ENCODE assay signal across 14 cellular contexts in the genomic region with DNA sequence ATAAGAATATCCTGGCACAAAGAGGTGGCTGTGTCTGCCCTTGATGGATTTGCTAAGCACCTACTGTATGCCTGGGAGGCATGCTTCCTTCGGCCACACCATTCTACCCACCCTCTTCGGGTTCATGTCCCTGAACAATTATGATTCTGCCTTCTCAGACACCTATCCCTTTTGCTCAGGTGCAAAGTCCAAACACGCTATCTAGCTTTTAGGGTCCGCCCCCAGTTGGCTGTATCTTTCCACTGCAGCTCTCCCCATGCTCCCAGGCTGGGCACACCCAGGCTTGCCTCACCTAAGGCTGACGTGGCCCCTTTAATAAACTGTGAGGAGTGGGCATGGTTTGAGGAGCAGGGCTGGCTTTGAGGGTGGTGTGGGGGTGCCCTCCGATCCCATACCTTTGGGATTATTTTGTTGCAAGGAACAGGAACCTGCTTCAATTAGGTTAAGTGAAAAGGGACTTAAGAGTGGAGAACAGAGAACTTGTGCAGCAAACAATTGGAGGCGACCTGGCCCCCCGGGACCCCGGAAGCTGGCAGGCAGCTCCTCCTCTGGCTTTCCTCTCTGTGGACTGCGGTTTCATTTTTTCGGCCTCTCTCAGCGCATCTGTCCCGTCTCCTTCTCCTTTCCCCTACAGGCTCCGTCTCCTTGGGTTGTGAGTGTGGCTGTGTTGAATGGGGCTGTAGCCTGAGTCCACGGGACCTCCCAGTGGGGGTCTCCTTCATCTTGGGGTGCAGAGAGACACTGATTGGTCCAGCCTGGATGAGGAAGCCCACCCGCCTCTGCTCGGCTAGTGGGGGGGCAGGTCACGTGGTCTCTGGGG. TPM values are rescaled to one million over a fixed set of nuclear protein-coding genes. Genes with fewer than 3 reads are reported as not detected.
A peak's percentile ranks its signal among the peaks of the same experiment; 100 is the strongest.
DNase-seq lines count a peak whose midpoint lies in the region; ATAC-seq and TF ChIP-seq lines count a peak whose summit lies in the region.
"Had no signal": no experiment of that assay in that cellular context is flagged by ENCODE, and none has a peak within 500 bp of the region (broad histone marks: within the 10 kb centered on the region; RNA-seq: fewer than 3 reads in every experiment).

No MANE protein-coding gene starts in this region.

- no peaks in the 10 kb centered on the region for H4K20me1 ChIP-seq in H9 (ENCODE audit: control insufficient read depth, insufficient read depth, insufficient read length)

- H3K36me3 ChIP-seq in SJCRH30: peaks cover 3% of the 10 kb centered on the region; the same call in 1 of the 2 replicates
- H3K36me3 ChIP-seq: brain microvascular endothelial cell had no signal

- H3K4me1 ChIP-seq in H9 (ENCODE audit: insufficient read depth, low read length) (peaks cover 7% of the 10 kb centered on the region; the same call in 1 of the 2 replicates), SJCRH30 (peaks cover 13% of the 10 kb centered on the region)

- peaks cover 25% of the 10 kb centered on the region; the same call in 1 of the 2 replicates for H3K79me2 ChIP-seq in H9 (ENCODE audit: insufficient read depth, low read length)

- H3K27ac Mint-ChIP-seq in H9 (peak overlapping the region in 2 of 3 experiments; percentile 9 to 75; a peak in 3 of 7 replicates), WTC11 (peak overlapping the region; percentile 82), progenitor cell of endocrine pancreas (peak overlapping the region; percentile 91)
- H3K27ac Mint-ChIP-seq: T-helper 17 cell had no signal

- no peak overlapping the region for H2BK12ac ChIP-seq in H9 (ENCODE audit: insufficient read length, low read depth, low read length)

- H2BK15ac ChIP-seq in H9 (ENCODE audit: low read depth, low read length): no peak overlapping the region

- H3K79me1 ChIP-seq in H9 (ENCODE audit: insufficient read depth, low read depth, low read length, poor library complexity, severe bottlenecking): peaks cover 4% of the 10 kb centered on the region

- intact Hi-C loops in Right ventricle myocardium inferior (cut with DNase I): loop anchor here (5.0 kb wide), 2 partner anchors 36 to 99 kb away; no protein-coding TSS in a partner anchor

- H3K23ac ChIP-seq in H9 (ENCODE audit: insufficient read length, low read depth, low read length): no peak overlapping the region

- no peak overlapping the region for H2AFZ ChIP-seq in H9 (ENCODE audit: low read length)

- H3K9me3 ChIP-seq in H9 (ENCODE audit: control insufficient read depth, low read depth, low read length): no peaks in the 10 kb centered on the region
- H3K9me3 ChIP-seq in SJCRH30 (replicated peaks): no peaks in the 10 kb centered on the region

- H3K9ac ChIP-seq in H9 (ENCODE audit: extremely low read depth, insufficient read length, low read length): no peak overlapping the region

- H4K8ac ChIP-seq in H9 (replicated peaks; ENCODE audit: insufficient read length, low read depth, low read length): no peak overlapping the region

- no peak overlapping the region for H2BK120ac ChIP-seq in H9 (ENCODE audit: low read depth, low read length, poor library complexity, severe bottlenecking)

- H3K4me3 Mint-ChIP-seq in H9 (peak overlapping the region in 1 of 2 experiments; percentile 43; a peak in 2 of 5 replicates), WTC11 (no peak overlapping the region), progenitor cell of endocrine pancreas (ENCODE audit: low read depth) (peak overlapping the region; percentile 60)
- H3K4me3 Mint-ChIP-seq: T-helper 17 cell had no signal

- H3K27ac ChIP-seq in H9 (ENCODE audit: insufficient read length, low read depth, low read length) (no peak overlapping the region), layer of hippocampus (ENCODE audit: low read depth, low read length) (peak overlapping the region; percentile 2), SJCRH30 (no peak overlapping the region)
- H3K27ac ChIP-seq: brain microvascular endothelial cell had no signal

- H3K4me1 Mint-ChIP-seq in H9 (peaks cover 42 to 48% of the 10 kb centered on the region in 2 experiments), WTC11 (peaks cover 60% of the 10 kb centered on the region), progenitor cell of endocrine pancreas (ENCODE audit: low read depth) (peaks cover 42% of the 10 kb centered on the region)

- no CpG with 5 or more reads among the region's 18 CpGs for WGBS in H9 (ENCODE audit: extremely low coverage, insufficient read length, low lambda C conversion rate)

- H3K18ac ChIP-seq in H9 (ENCODE audit: insufficient read length, low read depth, low read length): no peak overlapping the region

- H3K27me3 Mint-ChIP-seq in H9 (ENCODE audit: low read depth): peaks cover 23% of the 10 kb centered on the region
- peaks cover 5% of the 10 kb centered on the region for H3K27me3 Mint-ChIP-seq in WTC11 (ENCODE audit: low read depth)
- H3K27me3 Mint-ChIP-seq in progenitor cell of endocrine pancreas: peaks cover 8% of the 10 kb centered on the region

- TF ChIP-seq CTCF in H9 (conservative IDR thresholded peaks at IDR 0.05) (no peak), WTC11 (IDR thresholded peaks at IDR 0.05) (no peak), progenitor cell of endocrine pancreas (IDR thresholded peaks at IDR 0.05; ENCODE audit: unreplicated experiment) (no peak)

- H3K27me3 ChIP-seq in H9 (ENCODE audit: insufficient read depth, low read length): no peaks in the 10 kb centered on the region
- H3K27me3 ChIP-seq in layer of hippocampus (ENCODE audit: control insufficient read depth, insufficient read depth, low read length): no peaks in the 10 kb centered on the region
- H3K27me3 ChIP-seq in SJCRH30: no peaks in the 10 kb centered on the region
- H3K27me3 ChIP-seq: brain microvascular endothelial cell had no signal

- peaks cover 12% of the 10 kb centered on the region for H3K23me2 ChIP-seq in H9 (ENCODE audit: insufficient read length, low read depth, low read length, poor library complexity, severe bottlenecking)

- no peak overlapping the region for H2BK20ac ChIP-seq in H9 (ENCODE audit: low read depth, low read length, poor library complexity, severe bottlenecking)

- H4K5ac ChIP-seq in H9 (ENCODE audit: insufficient read length, low read depth, low read length): no peak overlapping the region

- no peak overlapping the region for H3K4ac ChIP-seq in H9 (ENCODE audit: low read depth, low read length)

- no peak overlapping the region for H2AK5ac ChIP-seq in H9 (ENCODE audit: insufficient read length, low read length)

- CTCF ChIA-PET in WTC11 (lab: Charles Lee): interaction anchor here (0.6 to 2.9 kb wide), 5 partner anchors 11 to 124 kb away, joined by 3 to 18 read pairs (median 5); no protein-coding TSS in a partner anchor

- DNase-seq in H9 (no peak), WTC11 (ENCODE audit: low spot score) (no peak), progenitor cell of endocrine pancreas (ENCODE audit: low spot score, unreplicated experiment) (no peak), Right ventricle myocardium inferior (ENCODE audit: missing footprints) (no peak), SJCRH30 (no peak), NCI-H748 treated with DMSO at 0.1 percent for 48 hours (lab: John Stamatoyannopoulos, UW) (no peak)
- DNase-seq in activated effector memory CD4-positive, alpha-beta T cell treated with Interleukin-2 at 50 U/mL for 16 hours: no peak
- DNase-seq: brain microvascular endothelial cell; CD4-positive, CD25-positive, alpha-beta regulatory T cell; GDM1; NCI-H2171; T-helper 17 cell had no signal

- no peak overlapping the region for H4K91ac ChIP-seq in H9 (ENCODE audit: insufficient read length, low read depth, low read length)

- POLR2A ChIA-PET in WTC11 (lab: Charles Lee): interaction anchor here (1.4 kb wide), 1 partner anchor 23 kb away, joined by 3 read pairs; no protein-coding TSS in a partner anchor

- H3K36me3 Mint-ChIP-seq in H9 (ENCODE audit: insufficient read depth in 1 of 3, low read depth in 3 of 3) (peaks cover 8 to 14% (median 12%) of the 10 kb centered on the region in 3 experiments; a peak in 6 of 7 replicates), WTC11 (peaks cover 13% of the 10 kb centered on the region), progenitor cell of endocrine pancreas (ENCODE audit: insufficient read depth) (peaks cover 3% of the 10 kb centered on the region)
- H3K36me3 Mint-ChIP-seq: CD4-positive, CD25-positive, alpha-beta regulatory T cell had no signal

- H3K4me2 ChIP-seq in H9 (ENCODE audit: insufficient read depth, insufficient read length, low read length): no peak overlapping the region

- no peak overlapping the region for H3K4me3 ChIP-seq in SJCRH30
- H3K4me3 ChIP-seq: lung had no signal

- no peak overlapping the region for H3T11ph ChIP-seq in H9 (ENCODE audit: low read length)

- H3K9me3 Mint-ChIP-seq in H9: 0 out of 5 replicates have a peak, but pooled peaks cover 0 to 3% of the 10 kb centered on the region in 2 experiments
- H3K9me3 Mint-ChIP-seq in WTC11: no peaks in the 10 kb centered on the region
- H3K9me3 Mint-ChIP-seq in progenitor cell of endocrine pancreas (ENCODE audit: low read depth): no peaks in the 10 kb centered on the region

- no peak overlapping the region for H3K14ac ChIP-seq in H9 (ENCODE audit: insufficient read depth, low read length)

- H2BK5ac ChIP-seq in H9 (ENCODE audit: insufficient read length, low read length): no peak overlapping the region

- no peak overlapping the region for H3K56ac ChIP-seq in H9 (ENCODE audit: insufficient read length, low read depth, low read length)

- no peak for ATAC-seq in WTC11
- ATAC-seq in Right ventricle myocardium inferior: no peak
- ATAC-seq: T-helper 17 cell had no signal

TF ChIP-seq in WTC11, 78 proteins besides CTCF, POLR2A, EP300 and RAD21:
- TF ChIP-seq SOX15 (CRISPR knock-in tag; IDR thresholded peaks at IDR 0.05): no peak
- TF ChIP-seq USF2 (CRISPR knock-in tag; IDR thresholded peaks at IDR 0.05): peak; percentile 71

RNA-seq across cellular contexts. Expression of gene CLIP2, which starts 3.8 kb away (rescaled TPM):
- 21.6 and 22.5 TPM in 2 replicates for total RNA-seq in H9 (2021)
- 48.1 to 49.7 TPM (median 48.4 TPM) in 3 replicates for total RNA-seq in WTC11 (2021)
- 39.9 and 42.0 TPM in 2 replicates for total RNA-seq in progenitor cell of endocrine pancreas
- 7.5 TPM for total RNA-seq in Right ventricle myocardium inferior
- total RNA-seq in SJCRH30 (2014; rRNA removed; shearing (Covaris generic)): 29.1 and 29.7 TPM in 2 replicates

RNA-seq across cellular contexts. Expression of gene RFC2, which starts 38.8 kb away (rescaled TPM):
- total RNA-seq in H9 (2021): 73.6 and 76.6 TPM in 2 replicates
- 74.1 to 80.7 TPM (median 79.4 TPM) in 3 replicates for total RNA-seq in WTC11 (2021)
- total RNA-seq in progenitor cell of endocrine pancreas: 37.0 and 42.1 TPM in 2 replicates
- total RNA-seq in Right ventricle myocardium inferior: 12.4 TPM
- 111 and 112 TPM in 2 replicates for total RNA-seq in SJCRH30 (2014; rRNA removed; shearing (Covaris generic))
